Comparison of ENCODE assay signal across 8 cellular contexts in genomic region chr16:30786115-30786935, GRCh38. TPM values are rescaled to one million over a fixed set of nuclear protein-coding genes. Genes with fewer than 3 reads are reported as not detected.
DNase-seq lines count a peak whose midpoint lies in the region; ATAC-seq and TF ChIP-seq lines count a peak whose summit lies in the region.

No MANE protein-coding gene starts in this region.

- H3K36me3 ChIP-seq in ES-I3 (ENCODE audit: insufficient read depth, low read length) (no peaks in the 10 kb centered on the region), MG63 (peaks cover 41% of the 10 kb centered on the region), skeletal muscle satellite cell (ENCODE audit: insufficient read depth, low read length) (peaks cover 28% of the 10 kb centered on the region)

- H3K4me2 ChIP-seq in skeletal muscle satellite cell (ENCODE audit: low read length), result peak overlapping the region; percentile 94

- TF ChIP-seq CTCF in astrocyte of the spinal cord (IDR thresholded peaks at IDR 0.05; ENCODE audit: low read depth, low read length), result no peak

- H3K4me1 ChIP-seq in ES-I3 (ENCODE audit: insufficient read depth, low read length) (peaks cover 8% of the 10 kb centered on the region; the same call in 1 of the 2 replicates), skeletal muscle satellite cell (ENCODE audit: control insufficient read depth, insufficient read depth, low read length) (peaks cover 18% of the 10 kb centered on the region)

- in situ Hi-C loops in astrocyte of the spinal cord (cut with HindIII; ENCODE audit: low sequenced_read_pairs) (loop anchor here (25.0 kb wide), 1 partner anchor 101 kb away; the partner anchor contains the start of genes BCL7C and CTF1), G401 (cut with HindIII; ENCODE audit: low sequenced_read_pairs) (no loop called here)

- ATAC-seq in HG02571 (IDR thresholded peaks at IDR 0.05; ENCODE audit: unreplicated experiment), result no peak

- H3K9me3 ChIP-seq in ES-I3 (ENCODE audit: control insufficient read depth, insufficient read depth, low read length) (no peaks in the 10 kb centered on the region), MG63 (no peaks in the 10 kb centered on the region), iPS-18c (ENCODE audit: control insufficient read depth, insufficient read depth, low read length) (no peaks in the 10 kb centered on the region), skeletal muscle satellite cell (replicated peaks; ENCODE audit: low read length) (no peaks in the 10 kb centered on the region)

- H3K9ac ChIP-seq in ES-I3 (ENCODE audit: low read depth, low read length), result peak overlapping the region; percentile 98
- H3K9ac ChIP-seq in skeletal muscle satellite cell (ENCODE audit: low read depth, low read length), result peak overlapping the region; percentile 99

- H3K4me3 ChIP-seq in MG63 (peak overlapping the region; percentile 100), astrocyte of the spinal cord (ENCODE audit: low read depth, low read length) (peak overlapping the region; percentile 97), iPS-18c (ENCODE audit: insufficient read depth, low read depth, low read length) (peak overlapping the region; percentile 64), skeletal muscle satellite cell (ENCODE audit: low read length) (peak overlapping the region; percentile 98)

- DNase-seq in MG63 (peak; percentile 74), astrocyte of the spinal cord (ENCODE audit: low read depth, low spot score) (peak; percentile 56), G401 (ENCODE audit: low spot score) (no peak), medulla oblongata (ENCODE audit: extremely low spot score) (no peak)

- no peaks in the 10 kb centered on the region for H3K27me3 ChIP-seq in MG63
- H3K27me3 ChIP-seq in skeletal muscle satellite cell (ENCODE audit: control insufficient read depth, insufficient read depth, low read length), result no peaks in the 10 kb centered on the region

RNA-seq across cellular contexts. Expression of gene ZNF629, which starts 0.7 kb away (rescaled TPM):
- 10.3 and 13.6 TPM in 2 replicates for total RNA-seq in MG63 (2014; rRNA removed; shearing (Covaris generic); ENCODE audit: low replicate concordance)
- 10.4 and 12.2 TPM in 2 replicates for total RNA-seq in skeletal muscle satellite cell (2012; rRNA removed)
- 18.4 and 27.6 TPM in 2 replicates for total RNA-seq in G401 (2014; rRNA removed; shearing (Covaris generic))

RNA-seq across cellular contexts. Expression of gene RNF40, which starts 24.2 kb away (rescaled TPM):
- total RNA-seq in MG63 (2014; rRNA removed; shearing (Covaris generic); ENCODE audit: low replicate concordance), result 116 and 127 TPM in 2 replicates
- 63.6 and 80.4 TPM in 2 replicates for total RNA-seq in skeletal muscle satellite cell (2012; rRNA removed)
- total RNA-seq in G401 (2014; rRNA removed; shearing (Covaris generic)), result 136 and 189 TPM in 2 replicates

RNA-seq across cellular contexts. Expression of gene CFAP119, which starts 24.5 kb away (rescaled TPM):
- total RNA-seq in MG63 (2014; rRNA removed; shearing (Covaris generic); ENCODE audit: low replicate concordance), result 4.1 and 9.1 TPM in 2 replicates
- 1.8 and 4.6 TPM in 2 replicates for total RNA-seq in skeletal muscle satellite cell (2012; rRNA removed)
- total RNA-seq in G401 (2014; rRNA removed; shearing (Covaris generic)), result 2.4 and 6.5 TPM in 2 replicates

RNA-seq across cellular contexts. Expression of gene PHKG2, which starts 38.1 kb away (rescaled TPM):
- total RNA-seq in MG63 (2014; rRNA removed; shearing (Covaris generic); ENCODE audit: low replicate concordance), result 18.3 and 25.2 TPM in 2 replicates
- 17.2 and 22.5 TPM in 2 replicates for total RNA-seq in skeletal muscle satellite cell (2012; rRNA removed)
- 35.9 TPM in 2 replicates for total RNA-seq in G401 (2014; rRNA removed; shearing (Covaris generic))

Comparison
In these comparisons a context has a peak if more than half of its experiments do, and no peak if none do; other contexts are left out.
1. DNase-seq: peak in MG63 (single experiment) and astrocyte of the spinal cord (single experiment); none in G401 (single experiment) and medulla oblongata (single experiment).
2. Peak in every context shown above with its lines, with median percentiles within 50 percentile points of each other: H3K4me3 ChIP-seq.